ENCODE assay signal across 17 cellular contexts in genomic region chr7:11450246-11450645, GRCh38.
A peak's percentile ranks its signal among the peaks of the same experiment; 100 is the strongest.
DNase-seq lines count a peak whose midpoint lies in the region; ATAC-seq and TF ChIP-seq lines count a peak whose summit lies in the region.
"Had no signal": no experiment of that assay in that cellular context is flagged by ENCODE, and none has a peak within 500 bp of the region (broad histone marks: within the 10 kb centered on the region; RNA-seq: fewer than 3 reads in every experiment).

No MANE protein-coding gene starts in this region.

- CTCF ChIA-PET in activated naive CD4-positive, alpha-beta T cell treated with anti-CD3 and anti-CD28 coated beads for 36 hours (lab: Charles Lee), result no interaction called here

- WGBS in hepatocyte (ENCODE audit: low lambda C conversion rate, missing lambda C conversion rate), result 43% methylated on average over 1 of the region's 1 CpG

- DNase-seq in choroid plexus epithelial cell (ENCODE audit: low read depth) (peak; percentile 33), hepatocyte (ENCODE audit: low spot score) (no peak), pulmonary artery endothelial cell (ENCODE audit: low read depth, low spot score) (peak; percentile 35)
- no peak for DNase-seq in activated naive CD4-positive, alpha-beta T cell treated with anti-CD3 and anti-CD28 coated beads for 36 hours
- DNase-seq in stimulated activated CD4-positive, alpha-beta T cell treated with anti-CD3 and anti-CD28 coated beads, Interleukin-1b, Interleukin-23, amount 100 ng/mL, for 48 hours, result no peak
- DNase-seq: ACHN, AML-193, GDM1, KG1, NCI-H1417 treated with DMSO at 0.1 percent for 48 hours, NCI-H1930, NCI-H345, NCI-H524 treated with DMSO at 0.1 percent for 48 hours, SJCRH30 had no signal

- TF ChIP-seq CTCF in Loucy (conservative IDR thresholded peaks at IDR 0.05; ENCODE audit: low read length) (no peak), choroid plexus epithelial cell (conservative IDR thresholded peaks at IDR 0.05; ENCODE audit: low read depth, low read length) (no peak), hepatocyte (IDR thresholded peaks at IDR 0.05; ENCODE audit: poor library complexity) (no peak)

- H3K9me3 ChIP-seq in Loucy (ENCODE audit: insufficient read depth, low read depth, low read length) (no peaks in the 10 kb centered on the region), hepatocyte (ENCODE audit: low read depth) (no peaks in the 10 kb centered on the region)
- H3K9me3 ChIP-seq: HAP-1, SJCRH30 had no signal

- H3K27ac Mint-ChIP-seq in activated naive CD4-positive, alpha-beta T cell treated with anti-CD3 and anti-CD28 coated beads for 36 hours, result no peak overlapping the region

- H3K36me3 ChIP-seq in Loucy (ENCODE audit: insufficient read depth, low read length) (no peaks in the 10 kb centered on the region), hepatocyte (replicated peaks; ENCODE audit: insufficient read depth, low read depth) (no peaks in the 10 kb centered on the region)
- H3K36me3 ChIP-seq: HAP-1, SJCRH30 had no signal

- H3K79me2 ChIP-seq in Loucy (ENCODE audit: insufficient read depth, low read length), result no peaks in the 10 kb centered on the region
- no peaks in the 10 kb centered on the region for H3K79me2 ChIP-seq in hepatocyte

- intact Hi-C loops in activated naive CD4-positive, alpha-beta T cell treated with anti-CD3 and anti-CD28 coated beads for 36 hours (cut with micrococcal nuclease), result no loop called here

- H3K4me2 ChIP-seq in Loucy (ENCODE audit: low read depth, low read length, poor library complexity, severe bottlenecking), result no peak overlapping the region
- H3K4me2 ChIP-seq in hepatocyte, result peak overlapping the region; percentile 1

- no peaks in the 10 kb centered on the region for H3K27me3 Mint-ChIP-seq in activated naive CD4-positive, alpha-beta T cell treated with anti-CD3 and anti-CD28 coated beads for 36 hours (ENCODE audit: low read depth)

- no peaks in the 10 kb centered on the region for H3K4me1 Mint-ChIP-seq in activated naive CD4-positive, alpha-beta T cell treated with anti-CD3 and anti-CD28 coated beads for 36 hours (ENCODE audit: low read depth)

- no peaks in the 10 kb centered on the region for H3K36me3 Mint-ChIP-seq in activated naive CD4-positive, alpha-beta T cell treated with anti-CD3 and anti-CD28 coated beads for 36 hours (ENCODE audit: low read depth)

- H3K4me3 Mint-ChIP-seq in activated naive CD4-positive, alpha-beta T cell treated with anti-CD3 and anti-CD28 coated beads for 36 hours, result no peak overlapping the region

- no peak overlapping the region for H3K27ac ChIP-seq in hepatocyte
- H3K27ac ChIP-seq: SJCRH30 had no signal

- H3K27me3 ChIP-seq in Loucy (ENCODE audit: insufficient read depth, low read length, poor library complexity, severe bottlenecking), result no peaks in the 10 kb centered on the region
- no peaks in the 10 kb centered on the region for H3K27me3 ChIP-seq in hepatocyte
- H3K27me3 ChIP-seq: SJCRH30 had no signal

- 0 out of 2 replicates have a peak overlapping the region, but pooled peaks have one; percentile 32 for H2AFZ ChIP-seq in Loucy (ENCODE audit: low read length)
- no peak overlapping the region for H2AFZ ChIP-seq in hepatocyte

- no peaks in the 10 kb centered on the region for H3K9me2 ChIP-seq in Loucy (replicated peaks; ENCODE audit: low read depth, low read length)
- no peaks in the 10 kb centered on the region for H3K9me2 ChIP-seq in hepatocyte (replicated peaks; ENCODE audit: insufficient read depth)

- H3K4me3 ChIP-seq in Loucy (ENCODE audit: low read length, poor library complexity, severe bottlenecking) (no peak overlapping the region), choroid plexus epithelial cell (ENCODE audit: low read depth, low read length) (no peak overlapping the region), hepatocyte (no peak overlapping the region)
- H3K4me3 ChIP-seq: HAP-1, SJCRH30 had no signal

- no peaks in the 10 kb centered on the region for H3F3A ChIP-seq in Loucy (ENCODE audit: low read depth)

- ATAC-seq in HG02678 (IDR thresholded peaks at IDR 0.05; ENCODE audit: unreplicated experiment), result no peak

- no peaks in the 10 kb centered on the region for H3K9me3 Mint-ChIP-seq in activated naive CD4-positive, alpha-beta T cell treated with anti-CD3 and anti-CD28 coated beads for 36 hours

- H4K20me1 ChIP-seq in Loucy (ENCODE audit: insufficient read depth, low read length, poor library complexity, severe bottlenecking) (no peaks in the 10 kb centered on the region), hepatocyte (ENCODE audit: insufficient read depth, poor library complexity, severe bottlenecking) (no peaks in the 10 kb centered on the region)

- H3K4me1 ChIP-seq in Loucy (ENCODE audit: insufficient read depth, low read length, poor library complexity, severe bottlenecking), result peaks cover 7% of the 10 kb centered on the region
- H3K4me1 ChIP-seq in hepatocyte (ENCODE audit: insufficient read depth), result no peaks in the 10 kb centered on the region
- H3K4me1 ChIP-seq: HAP-1, SJCRH30 had no signal

- H3K9ac ChIP-seq in Loucy (ENCODE audit: low read depth, low read length, poor library complexity, severe bottlenecking), result no peak overlapping the region

Comparison
In these comparisons a context has a peak if more than half of its experiments do, and no peak if none do; other contexts are left out.
1. DNase-seq: peak in choroid plexus epithelial cell (single experiment) and pulmonary artery endothelial cell (single experiment); none in hepatocyte (single experiment), activated naive CD4-positive, alpha-beta T cell treated with anti-CD3 and anti-CD28 coated beads for 36 hours (single experiment) and stimulated activated CD4-positive, alpha-beta T cell treated with anti-CD3 and anti-CD28 coated beads, Interleukin-1b, Interleukin-23, amount 100 ng/mL, for 48 hours (single experiment).